Comparison of ENCODE assay signal across 29 cellular contexts in the genomic region with DNA sequence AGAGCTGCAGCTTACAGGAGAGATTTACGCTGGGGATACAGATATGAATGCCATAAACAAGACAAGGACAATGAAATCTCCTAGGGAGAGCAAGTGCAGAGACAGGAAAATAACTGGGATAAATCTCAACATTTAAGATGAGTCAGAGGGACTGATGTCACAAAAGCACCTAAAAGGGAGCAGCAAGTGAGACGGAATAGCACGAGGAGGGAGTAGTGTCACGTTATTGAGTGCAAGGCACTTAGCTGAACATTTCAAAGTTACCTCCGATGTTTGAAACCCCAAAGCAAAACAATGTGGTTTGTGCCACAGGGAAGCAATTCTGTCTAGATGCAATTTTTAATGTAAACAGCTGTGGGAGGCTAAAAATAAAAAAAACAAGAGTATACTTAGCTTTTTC.
A peak's percentile ranks its signal among the peaks of the same experiment; 100 is the strongest.
DNase-seq lines count a peak whose midpoint lies in the region; ATAC-seq and TF ChIP-seq lines count a peak whose summit lies in the region.
"Had no signal": no experiment of that assay in that cellular context is flagged by ENCODE, and none has a peak within 500 bp of the region (broad histone marks: within the 10 kb centered on the region; RNA-seq: fewer than 3 reads in every experiment).

No MANE protein-coding gene starts in this region.

- no TSS peak for BruUV-seq in A673 (replicated peaks; lab: Mats Ljungman, UMichigan)

- CTCF ChIA-PET in A673 (lab: Charles Lee), result no interaction called here

- H3K4me3 ChIP-seq in A673 (ENCODE audit: low read depth, low read length, poor library complexity, severe bottlenecking), result no peak overlapping the region
- H3K4me3 ChIP-seq: A549, GM12878, MG63, SJCRH30 had no signal

- H3K4me1 ChIP-seq in A673 (ENCODE audit: insufficient read depth, low read length, poor library complexity, severe bottlenecking), result no peaks in the 10 kb centered on the region
- H3K4me1 ChIP-seq: A549, Caco-2, SJCRH30 had no signal

- no peak overlapping the region for H3K27ac ChIP-seq in A673 (ENCODE audit: low read depth, low read length, poor library complexity, severe bottlenecking)
- H3K27ac ChIP-seq: A549, HL-60, SJCRH30 had no signal

- H3K27me3 ChIP-seq in A673 (replicated peaks; ENCODE audit: insufficient read depth, low read depth, low read length, poor library complexity), result no peaks in the 10 kb centered on the region
- H3K27me3 ChIP-seq: MG63, SJCRH30 had no signal

- DNase-seq in A673 (ENCODE audit: low spot score), result peak; percentile 22
- DNase-seq in LHCN-M2 (ENCODE audit: low read depth), result peak; percentile 29
- DNase-seq in RPMI8226, result peak; percentile 14
- DNase-seq in myocyte (ENCODE audit: low read depth), result peak; percentile 6
- DNase-seq in NK-92 (lab: John Stamatoyannopoulos, UW; ENCODE audit: unreplicated experiment), result no peak
- DNase-seq in stimulated activated CD4-positive, alpha-beta T cell treated with anti-CD3 and anti-CD28 coated beads, Interleukin-4, amount 100 ng/mL, for 1 hour, result no peak
- no peak for DNase-seq in T1000 (lab: John Stamatoyannopoulos, UW)
- DNase-seq: C1 segment of cervical spinal cord; Caco-2; CD4-positive, alpha-beta memory T cell; DMS 273 treated with DMSO at 0.1 percent for 48 hours; DMS79; EL; GDM1; Karpas-422; MG63; NCI-H2029; NCI-H446; NCI-H524 treated with DMSO at 0.1 percent for 48 hours; NCI-H82; OCI-M1; SJCRH30 had no signal

- POLR2A ChIA-PET in A673 (lab: Charles Lee; ENCODE audit: low non-redundant PET), result no interaction called here

- intact Hi-C loops in A673 (cut with micrococcal nuclease; ENCODE audit: unreplicated experiment), result no loop called here

- no peaks in the 10 kb centered on the region for H3K9me3 ChIP-seq in A673 (ENCODE audit: low read depth, low read length, poor library complexity, severe bottlenecking)
- H3K9me3 ChIP-seq: A549, Caco-2, MG63, SJCRH30 had no signal

- no peak for ATAC-seq in GM19324 (IDR thresholded peaks at IDR 0.05; ENCODE audit: low FRiP score, unreplicated experiment)
- ATAC-seq: A549, GM12878, HCT116, Right ventricle myocardium inferior, SK-N-SH treated with all-trans-retinoic acid at 6 μM for 48 hours had no signal

- TF ChIP-seq CTCF in A673 (conservative IDR thresholded peaks at IDR 0.05; ENCODE audit: low read depth, low read length), result no peak

- H3K36me3 ChIP-seq in A673 (ENCODE audit: insufficient read depth, low read length, poor library complexity, severe bottlenecking), result no peaks in the 10 kb centered on the region
- H3K36me3 ChIP-seq: MG63, SJCRH30 had no signal

Comparison
In these comparisons a context has a peak if more than half of its experiments do, and no peak if none do; other contexts are left out.
1. DNase-seq: peak in A673 (single experiment), LHCN-M2 (single experiment), RPMI8226 (single experiment) and myocyte (single experiment); none in NK-92 (single experiment), stimulated activated CD4-positive, alpha-beta T cell treated with anti-CD3 and anti-CD28 coated beads, Interleukin-4, amount 100 ng/mL, for 1 hour (single experiment) and T1000 (single experiment).